Comparison of ENCODE assay signal across 21 cellular contexts in the genomic region with DNA sequence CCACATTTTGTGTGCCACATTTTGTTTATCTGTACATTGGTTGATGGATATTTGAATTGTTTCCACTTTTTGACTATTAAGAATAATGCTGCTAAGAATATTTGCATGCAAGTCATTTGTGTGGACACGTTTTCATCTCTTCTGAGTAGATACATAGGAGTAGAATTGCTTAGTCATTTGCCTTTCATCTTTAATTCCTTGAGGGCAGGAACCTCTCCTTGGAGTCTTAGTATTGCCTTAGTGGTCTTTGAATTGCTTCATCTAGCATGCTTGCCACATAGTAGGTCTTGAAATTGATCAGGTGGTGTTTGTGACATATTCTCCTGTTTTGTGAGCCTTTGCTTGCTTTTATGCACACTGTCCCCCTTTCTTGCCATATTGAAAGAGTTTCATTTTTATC.
"Had no signal": no experiment of that assay in that cellular context is flagged by ENCODE, and none has a peak within 500 bp of the region (broad histone marks: within the 10 kb centered on the region; RNA-seq: fewer than 3 reads in every experiment).

No MANE protein-coding gene starts in this region.

- H3K27ac ChIP-seq: body of pancreas, hepatocyte, left ventricle myocardium inferior, sigmoid colon, testis had no signal

- H3K27me3 Mint-ChIP-seq: activated naive CD8-positive, alpha-beta T cell treated with anti-CD3 and anti-CD28 coated beads, Interleukin-2, amount 50 U/mL, for 24 hours; naive thymus-derived CD4-positive, alpha-beta T cell; progenitor cell of endocrine pancreas; stimulated activated naive B cell treated with anti-CD40 and anti-IgM and Interleukin-4, amounts not matched to agents 10 μg/mL and 1 μg/mL and 100 μg/mL, for 72 hours had no signal

- H3K4me3 Mint-ChIP-seq: activated CD8-positive, alpha-beta T cell treated with anti-CD3 and anti-CD28 coated beads, Interleukin-2, amount 10 ng/mL, durations not matched to agents 7 days and 5 days; activated naive CD8-positive, alpha-beta T cell treated with anti-CD3 and anti-CD28 coated beads, Interleukin-2, amount 50 U/mL, for 24 hours; activated T-helper 1 cell treated with anti-CD3 and anti-CD28 coated beads, Interleukin-12 subunit alpha, Interleukin-12 subunit beta, Interleukin-2, Interleukin-4 antibody, amounts not matched to agents 30 ng/mL and 10 ng/mL and 1 ng/mL, durations not matched to agents 14 hours and 24 hours and 36 hours; naive thymus-derived CD4-positive, alpha-beta T cell had no signal

- DNase-seq: activated CD4-positive, alpha-beta T cell treated with anti-CD3 and anti-CD28 coated beads, Interleukin-2, amount 50 U/mL, for 1 hour; activated CD8-positive, alpha-beta T cell treated with anti-CD3 and anti-CD28 coated beads, Interleukin-2, amount 10 ng/mL, durations not matched to agents 7 days and 5 days; activated gamma-delta T cell; activated naive CD4-positive, alpha-beta T cell treated with anti-CD3 and anti-CD28 coated beads, Interleukin-2, amount 50 U/mL, for 16 hours; activated naive CD8-positive, alpha-beta T cell treated with anti-CD3 and anti-CD28 coated beads, Interleukin-2, amount 50 U/mL, for 24 hours; anterior cingulate cortex; body of pancreas; foreskin melanocyte; left ventricle myocardium inferior; naive thymus-derived CD4-positive, alpha-beta T cell; retina; sigmoid colon; stimulated activated CD4-positive, alpha-beta T cell treated with anti-CD3 and anti-CD28 coated beads, Interleukin-15, amount 100 ng/mL, for 24 hours; stimulated activated CD4-positive, alpha-beta T cell treated with anti-CD3 and anti-CD28 coated beads, Interleukin-2, amount 100 ng/mL, for 48 hours; stimulated activated CD8-positive, alpha-beta memory T cell treated with anti-CD3 and anti-CD28 coated beads, Interleukin-4, amount 100 ng/mL, for 48 hours; stimulated activated naive B cell treated with anti-CD40 and anti-IgM and Interleukin-4, amounts not matched to agents 10 μg/mL and 1 μg/mL and 100 μg/mL, for 72 hours; testis; trophoblast cell had no signal

- H3K9me3 Mint-ChIP-seq: activated naive CD8-positive, alpha-beta T cell treated with anti-CD3 and anti-CD28 coated beads, Interleukin-2, amount 50 U/mL, for 24 hours had no signal

- H3K27ac Mint-ChIP-seq: activated CD8-positive, alpha-beta T cell treated with anti-CD3 and anti-CD28 coated beads, Interleukin-2, amount 10 ng/mL, durations not matched to agents 7 days and 5 days; activated naive CD8-positive, alpha-beta T cell treated with anti-CD3 and anti-CD28 coated beads, Interleukin-2, amount 50 U/mL, for 24 hours; activated T-helper 1 cell treated with anti-CD3 and anti-CD28 coated beads, Interleukin-12 subunit alpha, Interleukin-12 subunit beta, Interleukin-2, Interleukin-4 antibody, amounts not matched to agents 30 ng/mL and 10 ng/mL and 1 ng/mL, durations not matched to agents 14 hours and 24 hours and 36 hours; progenitor cell of endocrine pancreas; stimulated activated naive B cell treated with anti-CD40 and anti-IgM and Interleukin-4, amounts not matched to agents 10 μg/mL and 1 μg/mL and 100 μg/mL, for 72 hours had no signal

- ATAC-seq: activated CD8-positive, alpha-beta T cell treated with anti-CD3 and anti-CD28 coated beads, Interleukin-2, amount 10 ng/mL, durations not matched to agents 7 days and 5 days; activated naive CD8-positive, alpha-beta T cell treated with anti-CD3 and anti-CD28 coated beads, Interleukin-2, amount 50 U/mL, for 24 hours; body of pancreas; naive thymus-derived CD4-positive, alpha-beta T cell; stimulated activated naive B cell treated with anti-CD40 and anti-IgM and Interleukin-4, amounts not matched to agents 10 μg/mL and 1 μg/mL and 100 μg/mL, for 72 hours had no signal
